Comparison of ENCODE assay signal across 8 cellular contexts in genomic region chr18:3062798-3063563, GRCh38. TPM values are rescaled to one million over a fixed set of nuclear protein-coding genes. Genes with fewer than 3 reads are reported as not detected.
DNase-seq lines count a peak whose midpoint lies in the region; ATAC-seq lines count a peak whose summit lies in the region.

No MANE protein-coding gene starts in this region.

- intact Hi-C loops in cardiac septum (cut with DNase I): loop anchor here (1.0 to 5.0 kb wide), 2 partner anchors 51 to 131 kb away; partner anchors contain the start of gene LPIN2

- DNase-seq in EH (ENCODE audit: low read depth) (peak; percentile 57), SHP77 treated with DMSO at 0.1 percent for 48 hours (lab: John Stamatoyannopoulos, UW) (peak; percentile 43), cardiac septum (ENCODE audit: low spot score) (peak; percentile 82), putamen (ENCODE audit: low spot score) (peak; percentile 33), NCI-H446 treated with DMSO at 0.1 percent for 48 hours (lab: John Stamatoyannopoulos, UW) (no peak)
- DNase-seq in activated naive CD4-positive, alpha-beta T cell treated with Interleukin-2 at 50 U/mL for 16 hours: peak; percentile 73

- ATAC-seq in HG02885 (IDR thresholded peaks at IDR 0.05; ENCODE audit: poor library complexity, unreplicated experiment): peak; percentile 58
- ATAC-seq in HG02938 (IDR thresholded peaks at IDR 0.05; ENCODE audit: unreplicated experiment): no peak

RNA-seq across cellular contexts. Expression of gene LPIN2, which starts 50.0 kb away (rescaled TPM):
- 9.3 TPM for total RNA-seq in cardiac septum
